Comparison of ENCODE assay signal across 7 cellular contexts in the genomic region with DNA sequence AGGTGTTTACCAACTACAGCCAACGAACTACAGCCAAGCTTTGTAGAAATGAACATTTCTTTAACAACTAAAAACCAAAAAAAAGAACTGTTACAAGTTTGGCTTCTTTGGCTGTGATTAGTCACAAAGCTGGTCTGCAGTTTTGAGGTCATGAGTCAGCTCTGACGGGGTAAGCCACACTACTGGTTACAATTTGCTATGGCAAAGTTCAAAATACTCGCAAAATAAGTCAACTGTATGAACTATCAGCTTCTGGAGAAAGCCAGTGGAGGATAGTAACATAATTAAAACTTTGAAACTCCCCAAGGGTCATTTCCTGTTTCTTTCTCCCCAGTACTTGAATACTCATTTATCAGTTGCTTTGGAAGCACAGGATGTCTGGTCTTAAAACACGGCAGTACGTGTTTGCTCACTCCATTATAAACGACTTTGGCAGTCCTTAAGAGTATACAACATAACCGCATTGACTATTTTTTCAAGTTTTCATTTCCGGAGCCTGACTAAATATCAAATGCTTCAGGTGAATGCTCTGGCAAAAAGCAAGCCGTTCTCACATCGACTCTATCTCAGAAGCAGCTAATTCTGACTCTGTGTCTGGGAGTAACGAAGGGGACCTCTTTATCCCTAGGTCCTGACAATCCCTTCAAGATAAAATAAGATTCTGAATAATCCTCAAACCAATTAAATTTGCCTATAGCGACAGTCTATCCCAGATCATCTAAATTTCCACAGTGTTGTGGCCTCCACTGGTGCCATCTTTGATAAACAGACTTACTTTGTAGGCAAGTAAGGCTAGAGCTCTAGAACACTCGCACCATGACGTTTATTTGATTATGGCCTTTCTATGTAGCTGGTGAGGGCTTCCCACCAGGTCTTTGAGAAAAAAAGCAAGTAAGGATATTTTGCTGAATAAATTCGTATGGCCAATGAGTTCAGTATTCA. TPM values are rescaled to one million over a fixed set of nuclear protein-coding genes. Genes with fewer than 3 reads are reported as not detected.
A peak's percentile ranks its signal among the peaks of the same experiment; 100 is the strongest.
DNase-seq lines count a peak whose midpoint lies in the region; ATAC-seq and TF ChIP-seq lines count a peak whose summit lies in the region.

No MANE protein-coding gene starts in this region.

- H3K27ac Mint-ChIP-seq in central memory CD8-positive, alpha-beta T cell (ENCODE audit: low read depth): peak overlapping the region; percentile 97
- peak overlapping the region; percentile 96 for H3K27ac Mint-ChIP-seq in nephron progenitor cell

- no peaks in the 10 kb centered on the region for H3K9me3 Mint-ChIP-seq in central memory CD8-positive, alpha-beta T cell
- H3K9me3 Mint-ChIP-seq in nephron progenitor cell: peaks cover 3% of the 10 kb centered on the region

- intact Hi-C loops in upper lobe of right lung (cut with DNase I): loop anchor here (10.0 kb wide), 1 partner anchor 196 kb away; no protein-coding TSS in a partner anchor

- TF ChIP-seq CTCF in nephron progenitor cell (IDR thresholded peaks at IDR 0.05) (no peak), upper lobe of right lung (IDR thresholded peaks at IDR 0.05) (no peak)

- peak overlapping the region; percentile 48 for H3K27ac ChIP-seq in upper lobe of right lung

- no peaks in the 10 kb centered on the region for H3K27me3 Mint-ChIP-seq in central memory CD8-positive, alpha-beta T cell
- no peaks in the 10 kb centered on the region for H3K27me3 Mint-ChIP-seq in nephron progenitor cell (ENCODE audit: low read depth, poor library complexity)

- peaks cover 36% of the 10 kb centered on the region for H3K4me1 ChIP-seq in upper lobe of right lung

- H3K36me3 ChIP-seq in upper lobe of right lung: no peaks in the 10 kb centered on the region

- ATAC-seq in GM19043 (IDR thresholded peaks at IDR 0.05; ENCODE audit: low read depth, unreplicated experiment) (peak; percentile 31), HG03378 (IDR thresholded peaks at IDR 0.05; ENCODE audit: unreplicated experiment) (peak; percentile 66), upper lobe of right lung (peak; percentile 58)
- ATAC-seq in central memory CD8-positive, alpha-beta T cell (replicated peaks; ENCODE audit: extremely low read depth, poor library complexity, severe bottlenecking): peak; percentile 87

- H3K4me3 Mint-ChIP-seq in central memory CD8-positive, alpha-beta T cell: peak overlapping the region; percentile 64
- H3K4me3 Mint-ChIP-seq in nephron progenitor cell: no peak overlapping the region

- no peak overlapping the region for H3K4me3 ChIP-seq in upper lobe of right lung

- peak; percentile 43 for DNase-seq in T-helper 9 cell
- peak in 1 of 2 donors; percentile 66 for DNase-seq in central memory CD8-positive, alpha-beta T cell (ENCODE audit: low spot score in 2 of 2)
- DNase-seq in nephron progenitor cell: no peak
- no peak for DNase-seq in upper lobe of right lung
- no peak for DNase-seq in NCI-H1694 (lab: John Stamatoyannopoulos, UW)

- H3K4me1 Mint-ChIP-seq in central memory CD8-positive, alpha-beta T cell: peaks cover 29% of the 10 kb centered on the region
- H3K4me1 Mint-ChIP-seq in nephron progenitor cell: peaks cover 39% of the 10 kb centered on the region

- H3K27me3 ChIP-seq in upper lobe of right lung: no peaks in the 10 kb centered on the region

- H3K9me3 ChIP-seq in upper lobe of right lung: no peaks in the 10 kb centered on the region

- peaks cover 11% of the 10 kb centered on the region for H3K36me3 Mint-ChIP-seq in central memory CD8-positive, alpha-beta T cell (ENCODE audit: insufficient read depth)
- H3K36me3 Mint-ChIP-seq in nephron progenitor cell (ENCODE audit: low read depth): peaks cover 1% of the 10 kb centered on the region

RNA-seq across cellular contexts. Expression of gene PHLDA1, which starts 10.6 kb away (rescaled TPM):
- total RNA-seq in upper lobe of right lung: 16.2 TPM

Comparison
In these comparisons a context has a peak if more than half of its experiments do, and no peak if none do; other contexts are left out.
1. ATAC-seq: peak in every context shown above with its lines; median percentile 87 in central memory CD8-positive, alpha-beta T cell; 66 in HG03378; 58 in upper lobe of right lung; 31 in GM19043.